ENCODE assay signal across 14 cellular contexts in the genomic region with DNA sequence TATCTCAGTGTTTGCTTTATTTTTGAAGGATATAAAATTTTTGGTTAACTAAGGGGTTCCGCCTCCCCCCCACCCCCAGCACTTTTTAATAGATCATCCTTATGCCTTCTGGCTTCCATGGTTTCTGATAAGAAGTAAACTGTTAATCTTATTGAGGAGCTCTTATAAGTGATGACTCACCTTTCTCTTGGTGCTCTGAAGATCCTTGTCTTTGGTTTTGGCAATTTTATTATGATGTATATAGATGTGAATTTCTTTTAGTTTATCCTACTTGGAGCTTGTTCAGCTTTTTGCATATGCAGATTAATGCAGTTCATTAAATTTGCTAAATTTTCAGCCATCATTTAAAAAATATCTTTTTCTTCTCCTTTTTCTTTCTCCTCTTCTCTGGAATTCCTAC.
A peak's percentile ranks its signal among the peaks of the same experiment; 100 is the strongest.
DNase-seq lines count a peak whose midpoint lies in the region; ATAC-seq and TF ChIP-seq lines count a peak whose summit lies in the region.
"Had no signal": no experiment of that assay in that cellular context is flagged by ENCODE, and none has a peak within 500 bp of the region (broad histone marks: within the 10 kb centered on the region; RNA-seq: fewer than 3 reads in every experiment).

No MANE protein-coding gene starts in this region.

- H2BK20ac ChIP-seq in IMR-90 (ENCODE audit: low read depth, low read length) = no peak overlapping the region

- H3K23ac ChIP-seq in IMR-90 (ENCODE audit: low read depth, low read length) = no peak overlapping the region

- no peak overlapping the region for H3K18ac ChIP-seq in IMR-90 (ENCODE audit: low read depth, low read length)

- no peak for TF ChIP-seq CTCF in IMR-90 (conservative IDR thresholded peaks at IDR 0.05; ENCODE audit: low read depth, low read length)

- H3K56ac ChIP-seq in IMR-90 (ENCODE audit: extremely low read depth, insufficient read depth, low read length) = no peak overlapping the region

- no peak overlapping the region for H2AK9ac ChIP-seq in IMR-90 (replicated peaks; ENCODE audit: low read depth, low read length, poor library complexity)

- WGBS in IMR-90 (ENCODE audit: extremely low coverage in 2 of 2, insufficient read length in 1 of 2), 2 experiments = no CpG with 5 or more reads among the region's 1 CpG

- BruUV-seq in IMR-90 (replicated peaks; lab: Mats Ljungman, UMichigan) = no TSS peak

- no peak for ATAC-seq in IMR-90 (ENCODE audit: low read depth)
- no peak for ATAC-seq in GM21390 (IDR thresholded peaks at IDR 0.05; ENCODE audit: unreplicated experiment)
- ATAC-seq in GM19324 (IDR thresholded peaks at IDR 0.05; ENCODE audit: low FRiP score, unreplicated experiment) = no peak

- H3K27ac ChIP-seq in IMR-90 (ENCODE audit: insufficient read depth, low read length) = no peak overlapping the region

- no peak overlapping the region for H3K4me2 ChIP-seq in IMR-90 (ENCODE audit: low read depth, low read length)

- no peaks in the 10 kb centered on the region for H4K20me1 ChIP-seq in IMR-90 (ENCODE audit: insufficient read depth, low read length)

- dilution Hi-C loops in IMR-90 (cut with HindIII; ENCODE audit: low sequenced_read_pairs, unreplicated experiment) = no loop called here

- CTCF ChIA-PET in IMR-90 (lab: Yijun Ruan, JAX) = interaction anchor here (1.0 kb wide), 1 partner anchor 12 kb away, joined by 3 read pairs; no protein-coding TSS in a partner anchor

- TF ChIP-seq RAD21 in IMR-90 (IDR thresholded peaks at IDR 0.05; ENCODE audit: low read length) = no peak

- POLR2A ChIA-PET in IMR-90 (lab: Charles Lee; ENCODE audit: unreplicated experiment) = no interaction called here

- H3K9me3 ChIP-seq in IMR-90 (ENCODE audit: control insufficient read depth, insufficient read depth, low read length) = no peaks in the 10 kb centered on the region
- H3K9me3 ChIP-seq: BE2C, Caco-2 had no signal

- no peak overlapping the region for H4K91ac ChIP-seq in IMR-90 (ENCODE audit: insufficient read depth, low read depth, low read length)

- no peak overlapping the region for H4K5ac ChIP-seq in IMR-90 (ENCODE audit: low read depth, low read length)

- H3K79me1 ChIP-seq in IMR-90 (ENCODE audit: low read depth in 1 of 2, low read length in 2 of 2) = no peaks in the 10 kb centered on the region

- peaks cover 1% of the 10 kb centered on the region for H3K9me1 ChIP-seq in IMR-90 (ENCODE audit: insufficient read depth, low read length)

- no peaks in the 10 kb centered on the region for H3K27me3 ChIP-seq in IMR-90 (ENCODE audit: control insufficient read depth, insufficient read depth, low read length)
- H3K27me3 ChIP-seq: BE2C had no signal

- peaks cover 4% of the 10 kb centered on the region for H3K4me1 ChIP-seq in IMR-90 (ENCODE audit: control insufficient read depth, insufficient read depth, low read length)
- H3K4me1 ChIP-seq: BE2C, Caco-2 had no signal

- no peak overlapping the region for H3K9ac ChIP-seq in IMR-90 (ENCODE audit: low read depth, low read length)

- H2BK120ac ChIP-seq in IMR-90 (ENCODE audit: low read depth, low read length) = no peak overlapping the region

- H3K4me3 ChIP-seq in IMR-90 (ENCODE audit: insufficient read depth, low read depth, low read length) = no peak overlapping the region

- H2AK5ac ChIP-seq in IMR-90 (ENCODE audit: low read depth, low read length) = no peak overlapping the region

- TF ChIP-seq POLR2A in IMR-90 (IDR thresholded peaks at IDR 0.05; ENCODE audit: low read depth, low read length) = no peak

- in situ Hi-C loops in IMR-90 (cut with MboI; ENCODE audit: low sequenced_read_pairs) = no loop called here

- intact Hi-C loops in IMR-90 (cut with micrococcal nuclease) = no loop called here

- DNase-seq in ELR (ENCODE audit: low read depth) (peak; percentile 5), IMR-90 (peak; percentile 22), amniotic epithelial cell (ENCODE audit: low read depth) (peak; percentile 33)
- no peak for DNase-seq in stimulated activated CD8-positive, alpha-beta memory T cell treated with anti-CD3 and anti-CD28 coated beads, Interleukin-4, amount 100 ng/mL, for 48 hours
- DNase-seq: ACHN; BE2C; C1 segment of cervical spinal cord; Caco-2; CD4-positive, CD25-positive, alpha-beta regulatory T cell; GDM1; H9; KBM-7 had no signal

- no peak overlapping the region for H2BK5ac ChIP-seq in IMR-90 (ENCODE audit: low read depth, low read length, poor library complexity, severe bottlenecking)

- no peak overlapping the region for H4K8ac ChIP-seq in IMR-90 (ENCODE audit: low read depth in 2 of 2, low read length in 2 of 2)

- no peak overlapping the region for H3K4ac ChIP-seq in IMR-90 (ENCODE audit: low read depth, low read length)

- H3K36me3 ChIP-seq in IMR-90 (ENCODE audit: control insufficient read depth, insufficient read depth, low read length) = no peaks in the 10 kb centered on the region
- H3K36me3 ChIP-seq: BE2C had no signal

- H2AFZ ChIP-seq in IMR-90 (replicated peaks; ENCODE audit: low read length, poor library complexity) = no peak overlapping the region

- no peak overlapping the region for H3K14ac ChIP-seq in IMR-90 (replicated peaks; ENCODE audit: low read depth, low read length)

- no peak overlapping the region for H2BK15ac ChIP-seq in IMR-90 (ENCODE audit: low read depth, low read length)

TF ChIP-seq in IMR-90, 13 proteins besides CTCF, POLR2A, EP300 and RAD21:
- TF ChIP-seq FOS (IDR thresholded peaks at IDR 0.05; ENCODE audit: low read depth, low read length) (peak; percentile 43; the same call in 1 of the 2 replicates), MAFK (IDR thresholded peaks at IDR 0.05; ENCODE audit: low read depth, low read length) (no peak), NFE2L2 (IDR thresholded peaks at IDR 0.05; ENCODE audit: low read depth, low read length) (no peak)
